ENCODE assay signal across 8 cellular contexts in genomic region chr4:781493-782216, GRCh38. TPM values are rescaled to one million over a fixed set of nuclear protein-coding genes. Genes with fewer than 3 reads are reported as not detected.
DNase-seq lines count a peak whose midpoint lies in the region; ATAC-seq and TF ChIP-seq lines count a peak whose summit lies in the region.

No MANE protein-coding gene starts in this region.

- no peak overlapping the region for H2BK5ac ChIP-seq in H9 (ENCODE audit: insufficient read length, low read length)

- H2AFZ ChIP-seq in H9 (ENCODE audit: low read length), result no peak overlapping the region

- H3K9ac ChIP-seq in ES-I3 (ENCODE audit: low read depth, low read length) (peak overlapping the region; percentile 99), H9 (ENCODE audit: extremely low read depth, insufficient read length, low read length) (peak overlapping the region; percentile 96)

- peaks cover 31% of the 10 kb centered on the region for H3K36me3 ChIP-seq in ES-I3 (ENCODE audit: insufficient read depth, low read length)

- no peak overlapping the region for H3K27ac ChIP-seq in H9 (ENCODE audit: insufficient read length, low read depth, low read length)

- H4K5ac ChIP-seq in H9 (ENCODE audit: insufficient read length, low read depth, low read length), result no peak overlapping the region

- peaks cover 23 to 36% of the 10 kb centered on the region in 2 experiments for H3K4me1 Mint-ChIP-seq in H9
- peaks cover 44 to 55% of the 10 kb centered on the region in 2 donors for H3K4me1 Mint-ChIP-seq in natural killer cell

- H3K36me3 Mint-ChIP-seq in H9 (ENCODE audit: insufficient read depth in 1 of 3, low read depth in 3 of 3) (peaks cover 35 to 38% (median 36%) of the 10 kb centered on the region in 3 experiments), natural killer cell (no peaks in the 10 kb centered on the region)

- H3K4me2 ChIP-seq in H9 (ENCODE audit: insufficient read depth, insufficient read length, low read length), result peak overlapping the region; percentile 83

- peak overlapping the region; percentile 97 for H4K91ac ChIP-seq in H9 (ENCODE audit: insufficient read length, low read depth, low read length)

- peak overlapping the region; percentile 83 to 88 for H3K4me3 Mint-ChIP-seq in H9
- peak overlapping the region; percentile 92 for H3K4me3 Mint-ChIP-seq in natural killer cell

- TF ChIP-seq POLR2A in Raji (IDR thresholded peaks at IDR 0.05; ENCODE audit: insufficient read depth, low read depth, low read length), result peak; percentile 85

- WGBS in H9 (ENCODE audit: extremely low coverage, insufficient read length, low lambda C conversion rate), result no CpG with 5 or more reads among the region's 57 CpGs

- peak overlapping the region; percentile 97 for H3K14ac ChIP-seq in H9 (ENCODE audit: insufficient read depth, low read length)

- H4K8ac ChIP-seq in H9 (replicated peaks; ENCODE audit: insufficient read length, low read depth, low read length), result no peak overlapping the region

- DNase-seq in H9 (peak; percentile 100), M059J (ENCODE audit: low read depth) (peak; percentile 99), fibroblast of pulmonary artery (ENCODE audit: low read depth) (peak; percentile 99), natural killer cell (peak; percentile 99)
- peak; percentile 100 for DNase-seq in activated effector memory CD4-positive, alpha-beta T cell treated with anti-CD3 and anti-CD28 coated beads, Interleukin-2, amount 50 U/mL, for 16 hours
- peak; percentile 96 to 99 (median 98) for DNase-seq in stimulated activated naive CD4-positive, alpha-beta T cell (lab: John Stamatoyannopoulos, UW)

- TF ChIP-seq CTCF in H9 (conservative IDR thresholded peaks at IDR 0.05), result no peak
- no peak for TF ChIP-seq CTCF in fibroblast of pulmonary artery (IDR thresholded peaks at IDR 0.05; ENCODE audit: low read length, missing control alignments)
- no peak for TF ChIP-seq CTCF in natural killer cell (IDR thresholded peaks at IDR 0.05)

- H3K79me2 ChIP-seq in H9 (ENCODE audit: insufficient read depth, low read length), result peaks cover 9% of the 10 kb centered on the region; the same call in 1 of the 2 replicates

- H3K27me3 ChIP-seq in H9 (ENCODE audit: insufficient read depth, low read length), result peaks cover 18% of the 10 kb centered on the region; the same call in 1 of the 2 replicates

- H2BK20ac ChIP-seq in H9 (ENCODE audit: low read depth, low read length, poor library complexity, severe bottlenecking), result no peak overlapping the region

- no peak overlapping the region for H2AK5ac ChIP-seq in H9 (ENCODE audit: insufficient read length, low read length)

- H3K23ac ChIP-seq in H9 (ENCODE audit: insufficient read length, low read depth, low read length), result no peak overlapping the region

- H3K18ac ChIP-seq in H9 (ENCODE audit: insufficient read length, low read depth, low read length), result peak overlapping the region; percentile 96

- no peaks in the 10 kb centered on the region for H3K9me3 ChIP-seq in ES-I3 (ENCODE audit: control insufficient read depth, insufficient read depth, low read length)
- H3K9me3 ChIP-seq in H9 (ENCODE audit: control insufficient read depth, low read depth, low read length), result no peaks in the 10 kb centered on the region

- no peak overlapping the region for H3T11ph ChIP-seq in H9 (ENCODE audit: low read length)

- no peak overlapping the region for H2BK12ac ChIP-seq in H9 (ENCODE audit: insufficient read length, low read depth, low read length)

- H3K9me3 Mint-ChIP-seq in H9 (0 out of 5 replicates have a peak, but pooled peaks cover 0 to 3% of the 10 kb centered on the region in 2 experiments), natural killer cell (no peaks in the 10 kb centered on the region)

- H3K23me2 ChIP-seq in H9 (ENCODE audit: insufficient read length, low read depth, low read length, poor library complexity, severe bottlenecking), result peaks cover 11% of the 10 kb centered on the region

- H3K4me3 ChIP-seq in fibroblast of pulmonary artery (replicated peaks; ENCODE audit: low read depth, low read length), result peak overlapping the region; percentile 92

- no peak overlapping the region for H3K56ac ChIP-seq in H9 (ENCODE audit: insufficient read length, low read depth, low read length)

- ATAC-seq in natural killer cell, result peak; percentile 87 to 97 (median 92)

- H2BK15ac ChIP-seq in H9 (ENCODE audit: low read depth, low read length), result no peak overlapping the region

- H3K27me3 Mint-ChIP-seq in H9 (ENCODE audit: low read depth) (peaks cover 39% of the 10 kb centered on the region), natural killer cell (ENCODE audit: low read depth in 2 of 2) (peaks cover 18 to 22% of the 10 kb centered on the region in 2 donors)

- H3K27ac Mint-ChIP-seq in H9, result peak overlapping the region in 2 of 3 experiments; percentile 91 to 95; a peak in 5 of 7 replicates
- peak overlapping the region; percentile 93 to 97 for H3K27ac Mint-ChIP-seq in natural killer cell

- H3K79me1 ChIP-seq in H9 (ENCODE audit: insufficient read depth, low read depth, low read length, poor library complexity, severe bottlenecking), result peaks cover 12% of the 10 kb centered on the region

- H3K4me1 ChIP-seq in ES-I3 (ENCODE audit: insufficient read depth, low read length) (peaks cover 7% of the 10 kb centered on the region; the same call in 1 of the 2 replicates), H9 (ENCODE audit: insufficient read depth, low read length) (0 out of 2 replicates have a peak, but pooled peaks cover 4% of the 10 kb centered on the region)

- intact Hi-C loops in natural killer cell (cut with micrococcal nuclease), result loop anchor here (2.0 to 5.0 kb wide), 2 partner anchors 43 to 74 kb away; partner anchors contain the start of gene PCGF3

- H4K20me1 ChIP-seq in H9 (ENCODE audit: control insufficient read depth, insufficient read depth, insufficient read length), result no peaks in the 10 kb centered on the region

- no peak overlapping the region for H2BK120ac ChIP-seq in H9 (ENCODE audit: low read depth, low read length, poor library complexity, severe bottlenecking)

- peak overlapping the region; percentile 76 for H3K4ac ChIP-seq in H9 (ENCODE audit: low read depth, low read length)

RNA-seq across cellular contexts. Expression of gene CPLX1, which starts 44.3 kb away (rescaled TPM):
- total RNA-seq in H9 (2021) (0.48 and 0.90 TPM in 2 replicates), natural killer cell (not detected)
- total RNA-seq in M059J (2014; rRNA removed; shearing (Covaris generic)), result not detected in 2 replicates
